In the genomic region with DNA sequence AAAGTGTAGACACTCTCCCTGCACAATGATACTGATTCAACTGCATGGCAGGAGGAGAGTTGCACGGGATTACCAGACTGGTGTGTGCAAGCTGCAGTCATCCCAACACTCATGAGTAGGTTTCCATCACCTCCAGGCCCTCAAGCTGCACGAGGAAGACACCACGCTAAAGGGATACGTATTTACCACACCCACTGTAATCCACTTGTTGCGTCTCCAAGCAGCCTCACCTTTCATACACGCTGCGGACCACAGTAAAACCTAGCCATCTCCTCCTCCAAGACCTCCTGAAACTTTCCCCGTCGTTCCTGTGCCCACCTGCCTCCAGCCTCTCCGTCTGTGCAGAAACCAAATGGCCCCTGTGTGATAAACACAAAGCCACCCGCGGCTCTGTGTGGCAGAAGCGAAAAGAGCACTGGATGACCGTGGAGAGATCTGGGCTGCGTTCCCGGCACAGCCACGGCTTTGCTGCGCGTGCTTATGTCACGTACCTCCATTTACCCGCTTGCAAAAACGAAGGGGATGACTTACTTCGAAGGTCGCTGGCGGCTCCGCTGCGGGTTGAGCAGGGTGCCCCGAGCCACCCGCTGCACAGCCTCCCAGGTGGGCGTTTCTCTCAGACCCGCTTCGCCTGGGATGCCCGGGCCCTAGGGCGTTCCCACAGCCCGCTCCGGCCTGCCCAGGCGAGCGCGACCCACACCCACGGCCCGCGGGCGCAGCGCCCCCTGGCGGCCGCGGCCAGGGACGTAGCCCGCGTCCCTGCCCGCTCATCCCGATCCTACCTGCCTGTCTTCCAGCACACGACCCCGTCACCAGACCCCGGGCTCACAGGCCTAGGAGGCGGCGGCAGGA, we compare ENCODE assay signal across 1 cellular context.
TF ChIP-seq lines count a peak whose summit lies in the region.

No MANE protein-coding gene starts in this region.

TF ChIP-seq in HEK293, 187 proteins besides CTCF, POLR2A, EP300 and RAD21 (continued from another document and continues in another):
- TF ChIP-seq, protein P1, sequence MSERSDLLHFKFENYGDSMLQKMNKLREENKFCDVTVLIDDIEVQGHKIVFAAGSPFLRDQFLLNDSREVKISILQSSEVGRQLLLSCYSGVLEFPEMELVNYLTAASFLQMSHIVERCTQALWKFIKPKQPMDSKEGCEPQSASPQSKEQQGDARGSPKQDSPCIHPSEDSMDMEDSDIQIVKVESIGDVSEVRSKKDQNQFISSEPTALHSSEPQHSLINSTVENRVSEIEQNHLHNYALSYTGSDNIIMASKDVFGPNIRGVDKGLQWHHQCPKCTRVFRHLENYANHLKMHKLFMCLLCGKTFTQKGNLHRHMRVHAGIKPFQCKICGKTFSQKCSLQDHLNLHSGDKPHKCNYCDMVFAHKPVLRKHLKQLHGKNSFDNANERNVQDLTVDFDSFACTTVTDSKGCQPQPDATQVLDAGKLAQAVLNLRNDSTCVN (tag by site-specific recombination; optimal IDR thresholded peaks at IDR 0.05) = no peak
- no peak for TF ChIP-seq ZNF155 (tag by site-specific recombination; IDR thresholded peaks at IDR 0.05)
- peak; percentile 90 for TF ChIP-seq ZBTB8A (tag by site-specific recombination; IDR thresholded peaks at IDR 0.05)
- TF ChIP-seq, protein P2, sequence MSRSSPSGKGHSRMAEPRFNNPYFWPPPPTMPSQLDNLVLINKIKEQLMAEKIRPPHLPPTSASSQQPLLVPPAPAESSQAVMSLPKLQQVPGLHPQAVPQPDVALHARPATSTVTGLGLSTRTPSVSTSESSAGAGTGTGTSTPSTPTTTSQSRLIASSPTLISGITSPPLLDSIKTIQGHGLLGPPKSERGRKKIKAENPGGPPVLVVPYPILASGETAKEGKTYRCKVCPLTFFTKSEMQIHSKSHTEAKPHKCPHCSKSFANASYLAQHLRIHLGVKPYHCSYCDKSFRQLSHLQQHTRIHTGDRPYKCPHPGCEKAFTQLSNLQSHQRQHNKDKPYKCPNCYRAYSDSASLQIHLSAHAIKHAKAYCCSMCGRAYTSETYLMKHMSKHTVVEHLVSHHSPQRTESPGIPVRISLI (tag by site-specific recombination; IDR thresholded peaks at IDR 0.05) = no peak
- no peak for TF ChIP-seq ZNF624 (tag by site-specific recombination; IDR thresholded peaks at IDR 0.05)
- no peak; the same call in 1 of the 2 replicates for TF ChIP-seq SP2 (tag by site-specific recombination; IDR thresholded peaks at IDR 0.05)
- no peak for TF ChIP-seq ZNF341 (tag by site-specific recombination; IDR thresholded peaks at IDR 0.05; ENCODE audit: low read depth)
- TF ChIP-seq, protein P3, sequence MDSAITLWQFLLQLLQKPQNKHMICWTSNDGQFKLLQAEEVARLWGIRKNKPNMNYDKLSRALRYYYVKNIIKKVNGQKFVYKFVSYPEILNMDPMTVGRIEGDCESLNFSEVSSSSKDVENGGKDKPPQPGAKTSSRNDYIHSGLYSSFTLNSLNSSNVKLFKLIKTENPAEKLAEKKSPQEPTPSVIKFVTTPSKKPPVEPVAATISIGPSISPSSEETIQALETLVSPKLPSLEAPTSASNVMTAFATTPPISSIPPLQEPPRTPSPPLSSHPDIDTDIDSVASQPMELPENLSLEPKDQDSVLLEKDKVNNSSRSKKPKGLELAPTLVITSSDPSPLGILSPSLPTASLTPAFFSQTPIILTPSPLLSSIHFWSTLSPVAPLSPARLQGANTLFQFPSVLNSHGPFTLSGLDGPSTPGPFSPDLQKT (IDR thresholded peaks at IDR 0.05; ENCODE audit: borderline replicate concordance, low read depth, low read length) = no peak
- TF ChIP-seq ZNF121 (tag by site-specific recombination; IDR thresholded peaks at IDR 0.05) = peak; percentile 99
- TF ChIP-seq SETDB1 (IDR thresholded peaks at IDR 0.05; ENCODE audit: insufficient read length, low read length) = no peak
- TF ChIP-seq ZNF610 (tag by site-specific recombination; IDR thresholded peaks at IDR 0.05; ENCODE audit: borderline replicate concordance) = no peak
- TF ChIP-seq GLI4 (tag by site-specific recombination; IDR thresholded peaks at IDR 0.05) = no peak
- TF ChIP-seq ZNF23 (tag by site-specific recombination; IDR thresholded peaks at IDR 0.05; ENCODE audit: borderline replicate concordance) = no peak
- TF ChIP-seq HOXA7 (CRISPR knock-in tag; IDR thresholded peaks at IDR 0.05; ENCODE audit: borderline replicate concordance) = no peak
- TF ChIP-seq REPIN1 (tag by site-specific recombination; IDR thresholded peaks at IDR 0.05; ENCODE audit: low read depth) = no peak
- TF ChIP-seq ZNF140 (tag by site-specific recombination; IDR thresholded peaks at IDR 0.05) = no peak
- no peak for TF ChIP-seq ZNF16 (tag by site-specific recombination; IDR thresholded peaks at IDR 0.05; ENCODE audit: low read depth)
- TF ChIP-seq, protein P4, sequence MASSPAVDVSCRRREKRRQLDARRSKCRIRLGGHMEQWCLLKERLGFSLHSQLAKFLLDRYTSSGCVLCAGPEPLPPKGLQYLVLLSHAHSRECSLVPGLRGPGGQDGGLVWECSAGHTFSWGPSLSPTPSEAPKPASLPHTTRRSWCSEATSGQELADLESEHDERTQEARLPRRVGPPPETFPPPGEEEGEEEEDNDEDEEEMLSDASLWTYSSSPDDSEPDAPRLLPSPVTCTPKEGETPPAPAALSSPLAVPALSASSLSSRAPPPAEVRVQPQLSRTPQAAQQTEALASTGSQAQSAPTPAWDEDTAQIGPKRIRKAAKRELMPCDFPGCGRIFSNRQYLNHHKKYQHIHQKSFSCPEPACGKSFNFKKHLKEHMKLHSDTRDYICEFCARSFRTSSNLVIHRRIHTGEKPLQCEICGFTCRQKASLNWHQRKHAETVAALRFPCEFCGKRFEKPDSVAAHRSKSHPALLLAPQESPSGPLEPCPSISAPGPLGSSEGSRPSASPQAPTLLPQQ (tag by site-specific recombination; IDR thresholded peaks at IDR 0.05) = no peak
- TF ChIP-seq, protein P5, sequence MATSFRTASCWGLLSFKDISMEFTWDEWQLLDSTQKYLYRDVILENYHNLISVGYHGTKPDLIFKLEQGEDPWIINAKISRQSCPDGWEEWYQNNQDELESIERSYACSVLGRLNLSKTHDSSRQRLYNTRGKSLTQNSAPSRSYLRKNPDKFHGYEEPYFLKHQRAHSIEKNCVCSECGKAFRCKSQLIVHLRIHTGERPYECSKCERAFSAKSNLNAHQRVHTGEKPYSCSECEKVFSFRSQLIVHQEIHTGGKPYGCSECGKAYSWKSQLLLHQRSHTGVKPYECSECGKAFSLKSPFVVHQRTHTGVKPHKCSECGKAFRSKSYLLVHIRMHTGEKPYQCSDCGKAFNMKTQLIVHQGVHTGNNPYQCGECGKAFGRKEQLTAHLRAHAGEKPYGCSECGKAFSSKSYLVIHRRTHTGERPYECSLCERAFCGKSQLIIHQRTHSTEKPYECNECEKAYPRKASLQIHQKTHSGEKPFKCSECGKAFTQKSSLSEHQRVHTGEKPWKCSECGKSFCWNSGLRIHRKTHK (tag by site-specific recombination; IDR thresholded peaks at IDR 0.05) = no peak
- no peak; the same call in 1 of the 2 replicates for TF ChIP-seq ZBTB48 (tag by site-specific recombination; IDR thresholded peaks at IDR 0.05)
- TF ChIP-seq, protein P6, sequence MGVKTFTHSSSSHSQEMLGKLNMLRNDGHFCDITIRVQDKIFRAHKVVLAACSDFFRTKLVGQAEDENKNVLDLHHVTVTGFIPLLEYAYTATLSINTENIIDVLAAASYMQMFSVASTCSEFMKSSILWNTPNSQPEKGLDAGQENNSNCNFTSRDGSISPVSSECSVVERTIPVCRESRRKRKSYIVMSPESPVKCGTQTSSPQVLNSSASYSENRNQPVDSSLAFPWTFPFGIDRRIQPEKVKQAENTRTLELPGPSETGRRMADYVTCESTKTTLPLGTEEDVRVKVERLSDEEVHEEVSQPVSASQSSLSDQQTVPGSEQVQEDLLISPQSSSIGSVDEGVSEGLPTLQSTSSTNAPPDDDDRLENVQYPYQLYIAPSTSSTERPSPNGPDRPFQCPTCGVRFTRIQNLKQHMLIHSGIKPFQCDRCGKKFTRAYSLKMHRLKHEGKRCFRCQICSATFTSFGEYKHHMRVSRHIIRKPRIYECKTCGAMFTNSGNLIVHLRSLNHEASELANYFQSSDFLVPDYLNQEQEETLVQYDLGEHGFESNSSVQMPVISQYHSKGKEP (tag by site-specific recombination; IDR thresholded peaks at IDR 0.05) = no peak
- TF ChIP-seq, protein P7, sequence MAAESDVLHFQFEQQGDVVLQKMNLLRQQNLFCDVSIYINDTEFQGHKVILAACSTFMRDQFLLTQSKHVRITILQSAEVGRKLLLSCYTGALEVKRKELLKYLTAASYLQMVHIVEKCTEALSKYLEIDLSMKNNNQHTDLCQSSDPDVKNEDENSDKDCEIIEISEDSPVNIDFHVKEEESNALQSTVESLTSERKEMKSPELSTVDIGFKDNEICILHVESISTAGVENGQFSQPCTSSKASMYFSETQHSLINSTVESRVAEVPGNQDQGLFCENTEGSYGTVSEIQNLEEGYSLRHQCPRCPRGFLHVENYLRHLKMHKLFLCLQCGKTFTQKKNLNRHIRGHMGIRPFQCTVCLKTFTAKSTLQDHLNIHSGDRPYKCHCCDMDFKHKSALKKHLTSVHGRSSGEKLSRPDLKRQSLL (tag by site-specific recombination; IDR thresholded peaks at IDR 0.05) = no peak
- no peak for TF ChIP-seq ZNF354C (tag by site-specific recombination; IDR thresholded peaks at IDR 0.05; ENCODE audit: borderline replicate concordance, low read depth)
- TF ChIP-seq SP3 (tag by site-specific recombination; IDR thresholded peaks at IDR 0.05) = no peak
- no peak for TF ChIP-seq ZNF426 (tag by site-specific recombination; IDR thresholded peaks at IDR 0.05)
- no peak for TF ChIP-seq ZNF416 (tag by site-specific recombination; IDR thresholded peaks at IDR 0.05)
- no peak for TF ChIP-seq ZEB2 (tag by site-specific recombination; IDR thresholded peaks at IDR 0.05)
- TF ChIP-seq, protein P8, sequence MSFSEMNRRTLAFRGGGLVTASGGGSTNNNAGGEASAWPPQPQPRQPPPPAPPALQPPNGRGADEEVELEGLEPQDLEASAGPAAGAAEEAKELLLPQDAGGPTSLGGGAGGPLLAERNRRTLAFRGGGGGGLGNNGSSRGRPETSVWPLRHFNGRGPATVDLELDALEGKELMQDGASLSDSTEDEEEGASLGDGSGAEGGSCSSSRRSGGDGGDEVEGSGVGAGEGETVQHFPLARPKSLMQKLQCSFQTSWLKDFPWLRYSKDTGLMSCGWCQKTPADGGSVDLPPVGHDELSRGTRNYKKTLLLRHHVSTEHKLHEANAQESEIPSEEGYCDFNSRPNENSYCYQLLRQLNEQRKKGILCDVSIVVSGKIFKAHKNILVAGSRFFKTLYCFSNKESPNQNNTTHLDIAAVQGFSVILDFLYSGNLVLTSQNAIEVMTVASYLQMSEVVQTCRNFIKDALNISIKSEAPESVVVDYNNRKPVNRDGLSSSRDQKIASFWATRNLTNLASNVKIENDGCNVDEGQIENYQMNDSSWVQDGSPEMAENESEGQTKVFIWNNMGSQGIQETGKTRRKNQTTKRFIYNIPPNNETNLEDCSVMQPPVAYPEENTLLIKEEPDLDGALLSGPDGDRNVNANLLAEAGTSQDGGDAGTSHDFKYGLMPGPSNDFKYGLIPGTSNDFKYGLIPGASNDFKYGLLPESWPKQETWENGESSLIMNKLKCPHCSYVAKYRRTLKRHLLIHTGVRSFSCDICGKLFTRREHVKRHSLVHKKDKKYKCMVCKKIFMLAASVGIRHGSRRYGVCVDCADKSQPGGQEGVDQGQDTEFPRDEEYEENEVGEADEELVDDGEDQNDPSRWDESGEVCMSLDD (tag by site-specific recombination; IDR thresholded peaks at IDR 0.05) = no peak
- no peak for TF ChIP-seq GLIS2 (tag by site-specific recombination; IDR thresholded peaks at IDR 0.05)
- TF ChIP-seq ZNF677 (tag by site-specific recombination; IDR thresholded peaks at IDR 0.05) = peak; percentile 42; the same call in 1 of the 2 replicates
- no peak for TF ChIP-seq ZNF629 (tag by site-specific recombination; IDR thresholded peaks at IDR 0.05)
- TF ChIP-seq ZNF302 (tag by site-specific recombination; IDR thresholded peaks at IDR 0.05; ENCODE audit: low read depth) = no peak
- no peak for TF ChIP-seq KLF16 (tag by site-specific recombination; IDR thresholded peaks at IDR 0.05)
- TF ChIP-seq ZNF654 (tag by site-specific recombination; IDR thresholded peaks at IDR 0.05; ENCODE audit: low read depth) = no peak
- no peak for TF ChIP-seq BCL11A (tag by site-specific recombination; IDR thresholded peaks at IDR 0.05; ENCODE audit: low read depth)
- TF ChIP-seq ZNF266 (tag by site-specific recombination; IDR thresholded peaks at IDR 0.05; ENCODE audit: low read depth) = no peak
- TF ChIP-seq ZNF133 (tag by site-specific recombination; IDR thresholded peaks at IDR 0.05) = no peak
- TF ChIP-seq TCF7L2 (IDR thresholded peaks at IDR 0.05; ENCODE audit: borderline replicate concordance, low read depth, low read length) = no peak
- TF ChIP-seq ZNF394 (tag by site-specific recombination; IDR thresholded peaks at IDR 0.05; ENCODE audit: borderline replicate concordance) = no peak
- TF ChIP-seq ZNF510 (tag by site-specific recombination; IDR thresholded peaks at IDR 0.05; ENCODE audit: insufficient replicate concordance) = no peak
- no peak for TF ChIP-seq ZNF560 (tag by site-specific recombination; IDR thresholded peaks at IDR 0.05; ENCODE audit: borderline replicate concordance)
- TF ChIP-seq, protein P9, sequence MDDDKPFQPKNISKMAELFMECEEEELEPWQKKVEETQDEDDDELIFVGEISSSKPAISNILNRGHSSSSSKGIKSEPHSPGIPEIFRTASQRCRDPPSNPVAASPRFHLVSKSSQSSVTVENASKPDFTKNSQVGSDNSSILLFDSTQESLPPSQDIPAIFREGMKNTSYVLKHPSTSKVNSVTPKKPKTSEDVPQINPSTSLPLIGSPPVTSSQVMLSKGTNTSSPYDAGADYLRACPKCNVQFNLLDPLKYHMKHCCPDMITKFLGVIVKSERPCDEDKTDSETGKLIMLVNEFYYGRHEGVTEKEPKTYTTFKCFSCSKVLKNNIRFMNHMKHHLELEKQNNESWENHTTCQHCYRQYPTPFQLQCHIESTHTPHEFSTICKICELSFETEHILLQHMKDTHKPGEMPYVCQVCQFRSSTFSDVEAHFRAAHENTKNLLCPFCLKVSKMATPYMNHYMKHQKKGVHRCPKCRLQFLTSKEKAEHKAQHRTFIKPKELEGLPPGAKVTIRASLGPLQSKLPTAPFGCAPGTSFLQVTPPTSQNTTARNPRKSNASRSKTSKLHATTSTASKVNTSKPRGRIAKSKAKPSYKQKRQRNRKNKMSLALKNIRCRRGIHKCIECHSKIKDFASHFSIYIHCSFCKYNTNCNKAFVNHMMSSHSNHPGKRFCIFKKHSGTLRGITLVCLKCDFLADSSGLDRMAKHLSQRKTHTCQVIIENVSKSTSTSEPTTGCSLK (tag by site-specific recombination; IDR thresholded peaks at IDR 0.05) = no peak
- no peak for TF ChIP-seq ZNF585B (tag by site-specific recombination; IDR thresholded peaks at IDR 0.05)
- no peak for TF ChIP-seq ZNF24 (tag by site-specific recombination; IDR thresholded peaks at IDR 0.05)
- TF ChIP-seq ZFP37 (tag by site-specific recombination; IDR thresholded peaks at IDR 0.05) = no peak
- no peak for TF ChIP-seq ZNF549 (tag by site-specific recombination; IDR thresholded peaks at IDR 0.05)
- no peak for TF ChIP-seq ZNF157 (tag by site-specific recombination; IDR thresholded peaks at IDR 0.05)
- TF ChIP-seq ZFHX2 (tag by site-specific recombination; conservative IDR thresholded peaks at IDR 0.05) = peak; percentile 57
- no peak for TF ChIP-seq ZNF544 (tag by site-specific recombination; IDR thresholded peaks at IDR 0.05)
- TF ChIP-seq SCRT2 (tag by site-specific recombination; IDR thresholded peaks at IDR 0.05) = peak; percentile 97
